In the genomic region with DNA sequence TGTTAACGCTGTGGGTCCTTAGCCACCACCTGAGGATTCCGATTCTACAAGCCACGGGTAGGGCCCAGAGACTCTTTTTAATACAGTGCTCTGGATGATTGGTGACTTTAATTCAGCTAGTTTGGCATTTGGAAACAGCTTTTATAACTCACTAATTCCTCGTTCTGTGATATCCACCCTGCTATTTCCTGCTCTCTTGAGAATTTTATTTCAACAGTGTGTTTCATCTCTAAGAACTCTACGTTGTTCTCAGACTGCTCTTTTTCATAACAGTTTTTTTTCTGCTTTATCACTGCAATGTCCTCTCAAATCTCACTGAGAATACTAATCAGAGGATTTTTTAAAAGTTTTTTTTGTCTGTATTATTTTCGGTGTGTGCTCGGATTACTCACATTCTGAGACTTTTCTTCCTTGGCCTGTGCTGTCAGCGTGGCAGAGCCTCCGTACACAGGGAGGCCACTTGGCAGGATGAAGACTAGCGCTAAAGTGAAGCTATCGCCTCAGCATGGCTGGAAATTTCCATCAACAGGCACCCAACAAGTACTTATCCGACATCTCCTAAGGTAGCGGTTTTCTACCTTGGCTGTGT, we compare ENCODE assay signal across 20 cellular contexts. TPM values are rescaled to one million over a fixed set of nuclear protein-coding genes. Genes with fewer than 3 reads are reported as not detected.
DNase-seq lines count a peak whose midpoint lies in the region; ATAC-seq and TF ChIP-seq lines count a peak whose summit lies in the region.
"Had no signal": no experiment of that assay in that cellular context is flagged by ENCODE, and none has a peak within 500 bp of the region (broad histone marks: within the 10 kb centered on the region; RNA-seq: fewer than 3 reads in every experiment).

No MANE protein-coding gene starts in this region.

- no peak for TF ChIP-seq CTCF in cardiac fibroblast (IDR thresholded peaks at IDR 0.05; ENCODE audit: low read depth, low read length)

- WGBS in urinary bladder = 42% methylated on average over 13 of the region's 13 CpGs

- no peaks in the 10 kb centered on the region for H4K20me1 ChIP-seq in Karpas-422 (ENCODE audit: insufficient read depth, low read depth, low read length)
- H4K20me1 ChIP-seq: BLaER1 had no signal

- H3K4me1 ChIP-seq in urinary bladder (ENCODE audit: insufficient read depth) (no peaks in the 10 kb centered on the region), Karpas-422 (ENCODE audit: low read length) (no peaks in the 10 kb centered on the region)
- H3K4me1 ChIP-seq: BLaER1 had no signal

- H3K4me3 ChIP-seq in cardiac fibroblast (replicated peaks in 1 of 2; ENCODE audit: low read depth in 2 of 2, low read length in 2 of 2) (no peak overlapping the region), urinary bladder (ENCODE audit: low read depth, low read length) (no peak overlapping the region), Karpas-422 (ENCODE audit: low read length) (no peak overlapping the region)
- H3K4me3 ChIP-seq: BLaER1, gastrocnemius medialis had no signal

- intact Hi-C loops in left cardiac atrium (cut with DNase I) = no loop called here

- H3K27me3 ChIP-seq in Karpas-422 (ENCODE audit: low read length) = no peaks in the 10 kb centered on the region
- H3K27me3 ChIP-seq: BLaER1, gastrocnemius medialis had no signal

- ATAC-seq in left cardiac atrium (peak; percentile 62 to 76), GM18498 (IDR thresholded peaks at IDR 0.05; ENCODE audit: unreplicated experiment) (no peak), GM21786 (IDR thresholded peaks at IDR 0.05; ENCODE audit: unreplicated experiment) (no peak)
- ATAC-seq: activated CD8-positive, alpha-beta T cell treated with anti-CD3 and anti-CD28 coated beads for 36 hours; activated naive CD8-positive, alpha-beta T cell treated with anti-CD3 and anti-CD28 coated beads, Interleukin-2, amount 50 U/mL, for 24 hours; natural killer cell treated with Interleukin-12 subunit alpha and Interleukin-12 subunit beta and Interleukin-15 and Interleukin-18, amount 100 ng/mL, for 72 hours had no signal

- no peaks in the 10 kb centered on the region for H3K9me3 ChIP-seq in Karpas-422 (ENCODE audit: low read length)
- H3K9me3 ChIP-seq: BLaER1, gastrocnemius medialis had no signal

- H3K9me2 ChIP-seq in Karpas-422 (replicated peaks; ENCODE audit: insufficient read depth, low read length) = no peaks in the 10 kb centered on the region

- no peak overlapping the region for H3K4me2 ChIP-seq in Karpas-422 (ENCODE audit: low read depth, low read length, poor library complexity, severe bottlenecking)
- H3K4me2 ChIP-seq: BLaER1 had no signal

- H3K36me3 ChIP-seq in urinary bladder (ENCODE audit: insufficient read depth) (no peaks in the 10 kb centered on the region), Karpas-422 (ENCODE audit: insufficient read depth, low read length) (no peaks in the 10 kb centered on the region)
- H3K36me3 ChIP-seq: BLaER1, gastrocnemius medialis had no signal

- no peak overlapping the region for H2AFZ ChIP-seq in Karpas-422 (ENCODE audit: low read length)

- DNase-seq in cardiac fibroblast (ENCODE audit: low read depth in 2 of 2) (peak; percentile 34 to 63), left cardiac atrium (no peak), occipital lobe (lab: John Stamatoyannopoulos, UW) (peak; percentile 24), Karpas-422 (no peak)
- DNase-seq in effector CD4-positive, alpha-beta T cell = no peak
- DNase-seq: activated CD8-positive, alpha-beta T cell treated with anti-CD3 and anti-CD28 coated beads for 36 hours; activated naive CD8-positive, alpha-beta T cell treated with anti-CD3 and anti-CD28 coated beads, Interleukin-2, amount 50 U/mL, for 24 hours; activated T-cell treated with anti-CD3 and anti-CD28 coated beads, Interleukin-2, amount 50 U/mL, for 48 hours; cerebellar nuclear complex; gastrocnemius medialis; GDM1; mammary epithelial cell; NCI-H1694; NCI-H446 treated with DMSO at 0.1 percent for 48 hours had no signal

- no peaks in the 10 kb centered on the region for H3K79me2 ChIP-seq in Karpas-422 (ENCODE audit: low read length)

- H3K9ac ChIP-seq in Karpas-422 (ENCODE audit: low read length) = no peak overlapping the region
- H3K9ac ChIP-seq: BLaER1 had no signal

- H3K27ac ChIP-seq in urinary bladder (ENCODE audit: low read depth) (peak overlapping the region; percentile 83), Karpas-422 (ENCODE audit: low read length) (no peak overlapping the region)
- H3K27ac ChIP-seq: BLaER1, VCaP had no signal

RNA-seq across cellular contexts. Expression of a gene that starts 59.4 kb away (rescaled TPM):
- total RNA-seq in left cardiac atrium (10 to 100 TPM; 10.6 to 16.3 TPM), occipital lobe (219 TPM), urinary bladder (52.4 TPM)
- 24.7 TPM for polyA plus RNA-seq in urinary bladder
- total RNA-seq in Karpas-422 (2014; rRNA removed; shearing (Covaris generic); ENCODE audit: low replicate concordance) = 5.5 and 7.6 TPM in 2 replicates

Comparison
In these comparisons a context has a peak if more than half of its experiments do, and no peak if none do; other contexts are left out.
1. DNase-seq: peak in cardiac fibroblast (2 of 2) and occipital lobe (single experiment); none in left cardiac atrium (single experiment), effector CD4-positive, alpha-beta T cell (single experiment) and Karpas-422 (single experiment).
2. ATAC-seq: peak in left cardiac atrium (2 of 2); none in GM18498 (single experiment) and GM21786 (single experiment).